In genomic region chr5:54548565-54548964, GRCh38 we compare ENCODE assay signal across 26 cellular contexts.
"Had no signal": no experiment of that assay in that cellular context is flagged by ENCODE, and none has a peak within 500 bp of the region (broad histone marks: within the 10 kb centered on the region; RNA-seq: fewer than 3 reads in every experiment).

No MANE protein-coding gene starts in this region.

- H3K4me1 Mint-ChIP-seq: activated CD4-positive, alpha-beta T cell treated with anti-CD3 and anti-CD28 coated beads, Interleukin-2, amount 10 ng/mL, durations not matched to agents 7 days and 5 days; activated T-helper 17 cell treated with anti-CD3 and anti-CD28 coated beads, Interleukin-2, amount 50 U/mL, for 72 hours; WTC11 had no signal

- H3K27ac ChIP-seq: dorsolateral prefrontal cortex, foreskin keratinocyte, ovary, transverse colon had no signal

- H3K4me3 ChIP-seq: coronary artery, dorsolateral prefrontal cortex, ovary, transverse colon had no signal

- H3K9me3 Mint-ChIP-seq: activated CD4-positive, alpha-beta memory T cell treated with anti-CD3 and anti-CD28 coated beads, Interleukin-2, amount 10 ng/mL, durations not matched to agents 7 days and 5 days; activated CD4-positive, alpha-beta T cell treated with anti-CD3 and anti-CD28 coated beads, Interleukin-2, amount 10 ng/mL, durations not matched to agents 7 days and 5 days; activated T-cell treated with anti-CD3 and anti-CD28 coated beads, Interleukin-2, amount 50 U/mL, for 4 hours; activated T-helper 17 cell treated with anti-CD3 and anti-CD28 coated beads, Interleukin-2, amount 50 U/mL, for 72 hours; mesothelial cell of epicardium; naive B cell; nephron progenitor cell; stimulated activated naive B cell treated with anti-CD40 and anti-IgM and Interleukin-4, amounts not matched to agents 10 μg/mL and 1 μg/mL and 100 μg/mL, for 72 hours had no signal

- H3K36me3 Mint-ChIP-seq: WTC11 had no signal

- H3K27me3 Mint-ChIP-seq: activated CD4-positive, alpha-beta memory T cell treated with anti-CD3 and anti-CD28 coated beads, Interleukin-2, amount 10 ng/mL, durations not matched to agents 7 days and 5 days; activated CD4-positive, alpha-beta T cell treated with anti-CD3 and anti-CD28 coated beads, Interleukin-2, amount 10 ng/mL, durations not matched to agents 7 days and 5 days; activated T-helper 17 cell treated with anti-CD3 and anti-CD28 coated beads, Interleukin-2, amount 50 U/mL, for 72 hours; naive B cell; progenitor cell of endocrine pancreas; stimulated activated naive B cell treated with anti-CD40 and anti-IgM and Interleukin-4, amounts not matched to agents 10 μg/mL and 1 μg/mL and 100 μg/mL, for 72 hours; T-helper 17 cell had no signal

- H3K27me3 ChIP-seq: dorsolateral prefrontal cortex, foreskin keratinocyte, ovary, transverse colon had no signal

- H3K4me3 Mint-ChIP-seq: activated CD4-positive, alpha-beta memory T cell treated with anti-CD3 and anti-CD28 coated beads, Interleukin-2, amount 10 ng/mL, durations not matched to agents 7 days and 5 days; activated CD4-positive, alpha-beta T cell treated with anti-CD3 and anti-CD28 coated beads, Interleukin-2, amount 10 ng/mL, durations not matched to agents 7 days and 5 days; activated T-cell treated with anti-CD3 and anti-CD28 coated beads, Interleukin-2, amount 50 U/mL, for 4 hours; activated T-helper 17 cell treated with anti-CD3 and anti-CD28 coated beads, Interleukin-2, amount 50 U/mL, for 72 hours; mesothelial cell of epicardium; nephron progenitor cell; stimulated activated naive B cell treated with anti-CD40 and anti-IgM and Interleukin-4, amounts not matched to agents 10 μg/mL and 1 μg/mL and 100 μg/mL, for 72 hours; T-helper 17 cell; WTC11 had no signal

- H3K27ac Mint-ChIP-seq: activated CD4-positive, alpha-beta memory T cell treated with anti-CD3 and anti-CD28 coated beads, Interleukin-2, amount 10 ng/mL, durations not matched to agents 7 days and 5 days; activated CD4-positive, alpha-beta T cell treated with anti-CD3 and anti-CD28 coated beads, Interleukin-2, amount 10 ng/mL, durations not matched to agents 7 days and 5 days; activated T-helper 17 cell treated with anti-CD3 and anti-CD28 coated beads, Interleukin-2, amount 50 U/mL, for 72 hours; mesothelial cell of epicardium; nephron progenitor cell; progenitor cell of endocrine pancreas; stimulated activated naive B cell treated with anti-CD40 and anti-IgM and Interleukin-4, amounts not matched to agents 10 μg/mL and 1 μg/mL and 100 μg/mL, for 72 hours; T-helper 17 cell; WTC11 had no signal

- H3K9me3 ChIP-seq: ovary, transverse colon had no signal

- H3K36me3 ChIP-seq: ovary, transverse colon had no signal

- H3K4me1 ChIP-seq: foreskin keratinocyte had no signal

- DNase-seq: activated CD4-positive, alpha-beta memory T cell treated with anti-CD3 and anti-CD28 coated beads, Interleukin-2, amount 10 ng/mL, durations not matched to agents 7 days and 5 days; activated CD4-positive, alpha-beta T cell treated with anti-CD3 and anti-CD28 coated beads for 1 hour; activated CD4-positive, alpha-beta T cell treated with anti-CD3 and anti-CD28 coated beads, Interleukin-2, amount 10 ng/mL, durations not matched to agents 7 days and 5 days; activated gamma-delta T cell treated with Interleukin-2 at 50 U/mL for 16 hours; activated naive CD4-positive, alpha-beta T cell treated with anti-CD3 and anti-CD28 coated beads, Interleukin-2, amount 50 U/mL, for 16 hours; activated T-cell treated with anti-CD3 and anti-CD28 coated beads, Interleukin-2, amount 50 U/mL, for 4 hours; dorsolateral prefrontal cortex; effector memory CD4-positive, alpha-beta T cell; islet precursor cell; mammary epithelial cell; naive B cell; nephron progenitor cell; retina; stimulated activated CD4-positive, alpha-beta T cell treated with anti-CD3 and anti-CD28 coated beads, Interleukin-15, amount 100 ng/mL, for 24 hours; stimulated activated CD4-positive, alpha-beta T cell treated with anti-CD3 and anti-CD28 coated beads, Interleukin-2, amount 100 ng/mL, for 24 hours; stimulated activated naive B cell treated with anti-CD40 and anti-IgM and Interleukin-4, amounts not matched to agents 10 μg/mL and 1 μg/mL and 100 μg/mL, for 72 hours; T-helper 17 cell; T1000 had no signal
